ENCODE assay signal across 19 cellular contexts in genomic region chr13:20472531-20472930, GRCh38.
"Had no signal": no experiment of that assay in that cellular context is flagged by ENCODE, and none has a peak within 500 bp of the region (broad histone marks: within the 10 kb centered on the region; RNA-seq: fewer than 3 reads in every experiment).

No MANE protein-coding gene starts in this region.

- H3K27me3 ChIP-seq: breast epithelium, heart right ventricle, ovary, testis, vagina had no signal

- H3K36me3 Mint-ChIP-seq: type B pancreatic cell had no signal

- H3K4me1 ChIP-seq: breast epithelium, prostate gland, testis, vagina had no signal

- DNase-seq: activated CD4-positive, alpha-beta T cell treated with anti-CD3 and anti-CD28 coated beads, Interleukin-2, amount 10 ng/mL, durations not matched to agents 7 days and 5 days; activated naive CD8-positive, alpha-beta T cell treated with anti-CD3 and anti-CD28 coated beads for 36 hours; activated T-cell treated with anti-CD3 and anti-CD28 coated beads, Interleukin-2, amount 50 U/mL, for 1 hour; heart right ventricle; islet precursor cell; left cardiac atrium; ovary; stimulated activated CD4-positive, alpha-beta T cell treated with anti-CD3 and anti-CD28 coated beads, Interleukin-2, amount 100 ng/mL, for 48 hours; stimulated activated CD8-positive, alpha-beta memory T cell treated with anti-CD3 and anti-CD28 coated beads, Interleukin-4, amount 100 ng/mL, for 48 hours; stimulated activated naive B cell treated with anti-CD40 and anti-IgM and Interleukin-4, amounts not matched to agents 10 μg/mL and 1 μg/mL and 100 μg/mL, for 72 hours; testis had no signal

- H3K9me3 ChIP-seq: breast epithelium, heart right ventricle, ovary, prostate gland, testis, vagina had no signal

- H3K27ac ChIP-seq: breast epithelium, ovary, prostate gland, testis, vagina, VCaP had no signal

- H3K4me3 Mint-ChIP-seq: activated CD4-positive, alpha-beta T cell treated with anti-CD3 and anti-CD28 coated beads, Interleukin-2, amount 10 ng/mL, durations not matched to agents 7 days and 5 days; activated naive CD8-positive, alpha-beta T cell treated with anti-CD3 and anti-CD28 coated beads for 36 hours; central memory CD8-positive, alpha-beta T cell; neural crest cell; stimulated activated naive B cell treated with anti-CD40 and anti-IgM and Interleukin-4, amounts not matched to agents 10 μg/mL and 1 μg/mL and 100 μg/mL, for 72 hours; type B pancreatic cell had no signal

- H3K27ac Mint-ChIP-seq: activated CD4-positive, alpha-beta T cell treated with anti-CD3 and anti-CD28 coated beads, Interleukin-2, amount 10 ng/mL, durations not matched to agents 7 days and 5 days; activated naive CD8-positive, alpha-beta T cell treated with anti-CD3 and anti-CD28 coated beads for 36 hours; stimulated activated naive B cell treated with anti-CD40 and anti-IgM and Interleukin-4, amounts not matched to agents 10 μg/mL and 1 μg/mL and 100 μg/mL, for 72 hours; type B pancreatic cell had no signal

- H3K36me3 ChIP-seq: breast epithelium, ovary, prostate gland, vagina had no signal

- H3K9me3 Mint-ChIP-seq: activated CD4-positive, alpha-beta T cell treated with anti-CD3 and anti-CD28 coated beads, Interleukin-2, amount 10 ng/mL, durations not matched to agents 7 days and 5 days; activated naive CD8-positive, alpha-beta T cell treated with anti-CD3 and anti-CD28 coated beads for 36 hours; central memory CD8-positive, alpha-beta T cell; neural crest cell; type B pancreatic cell had no signal

- H3K27me3 Mint-ChIP-seq: activated CD4-positive, alpha-beta T cell treated with anti-CD3 and anti-CD28 coated beads, Interleukin-2, amount 10 ng/mL, durations not matched to agents 7 days and 5 days; activated naive CD8-positive, alpha-beta T cell treated with anti-CD3 and anti-CD28 coated beads for 36 hours; central memory CD8-positive, alpha-beta T cell; stimulated activated naive B cell treated with anti-CD40 and anti-IgM and Interleukin-4, amounts not matched to agents 10 μg/mL and 1 μg/mL and 100 μg/mL, for 72 hours; type B pancreatic cell had no signal

- H3K4me1 Mint-ChIP-seq: neural crest cell had no signal

- H3K4me3 ChIP-seq: breast epithelium, heart right ventricle, ovary, prostate gland, testis, vagina had no signal

- ATAC-seq: activated CD4-positive, CD25-positive, alpha-beta regulatory T cell treated with anti-CD3 and anti-CD28 coated beads, Interleukin-2, amount 50 U/mL, for 24 hours; heart right ventricle; left cardiac atrium; stimulated activated naive B cell treated with anti-CD40 and anti-IgM and Interleukin-4, amounts not matched to agents 10 μg/mL and 1 μg/mL and 100 μg/mL, for 72 hours had no signal
